In genomic region chr1:168295715-168296114, GRCh38 we compare ENCODE assay signal across 7 cellular contexts.
"Had no signal": no experiment of that assay in that cellular context is flagged by ENCODE, and none has a peak within 500 bp of the region (broad histone marks: within the 10 kb centered on the region; RNA-seq: fewer than 3 reads in every experiment).

No MANE protein-coding gene starts in this region.

- H3K27ac Mint-ChIP-seq: HFFc6 had no signal

- H3K9me3 Mint-ChIP-seq: HFFc6 had no signal

- H3K36me3 ChIP-seq: HAP-1 had no signal

- FAIRE-seq: HTR-8/SVneo had no signal

- H3K9me3 ChIP-seq: HAP-1 had no signal

- DNase-seq: GOT3, H7, HFFc6, IMR-90, KG1 had no signal

- H3K4me3 Mint-ChIP-seq: HFFc6 had no signal

- H3K4me3 ChIP-seq: HAP-1 had no signal
